8 cellular contexts compared by ENCODE assay signal in genomic region chr9:71604197-71605063, GRCh38.
DNase-seq lines count a peak whose midpoint lies in the region; ATAC-seq, FAIRE-seq and TF ChIP-seq lines count a peak whose summit lies in the region.

No MANE protein-coding gene starts in this region.

- ATAC-seq in activated T-helper 17 cell treated with anti-CD3 and anti-CD28 coated beads, Interleukin-2, amount 50 U/mL, for 72 hours (replicated peaks): peak; percentile 81
- ATAC-seq in pancreas: peak; percentile 71 to 99 (median 92)

- H3K4me3 Mint-ChIP-seq in activated T-helper 17 cell treated with anti-CD3 and anti-CD28 coated beads, Interleukin-2, amount 50 U/mL, for 72 hours: no peak overlapping the region
- no peak overlapping the region for H3K4me3 Mint-ChIP-seq in type B pancreatic cell

- H3K4me1 Mint-ChIP-seq in activated T-helper 17 cell treated with anti-CD3 and anti-CD28 coated beads, Interleukin-2, amount 50 U/mL, for 72 hours: no peaks in the 10 kb centered on the region
- no peaks in the 10 kb centered on the region for H3K4me1 Mint-ChIP-seq in type B pancreatic cell (ENCODE audit: unreplicated experiment)

- WGBS in pancreas, 2 donors: 58 to 60% methylated on average over 5 of the region's 5 CpGs

- no peak overlapping the region for H3K27ac ChIP-seq in pancreas

- no peaks in the 10 kb centered on the region for H3K27me3 ChIP-seq in pancreas

- H3K4me1 ChIP-seq in pancreas: no peaks in the 10 kb centered on the region

- H3K9me3 ChIP-seq in pancreas: no peaks in the 10 kb centered on the region

- DNase-seq in COLO668 (lab: John Stamatoyannopoulos, UW; ENCODE audit: unreplicated experiment) (peak; percentile 75), GM20000 (ENCODE audit: low spot score) (peak; percentile 52), HT1080 (ENCODE audit: low read depth) (peak; percentile 37), RCC 7860 (ENCODE audit: low spot score) (peak; percentile 37), foreskin melanocyte (peak; percentile 49), pancreas (peak; percentile 63 to 83 (median 74)), type B pancreatic cell (ENCODE audit: extremely low spot score, unreplicated experiment) (peak; percentile 71)

- FAIRE-seq in RCC 7860 (lab: Jason Lieb, UNC) (peak; percentile 72), pancreas (lab: Jason Lieb, UNC) (peak; percentile 69)

- H3K4me3 ChIP-seq in pancreas: no peak overlapping the region

- H3K27ac Mint-ChIP-seq in activated T-helper 17 cell treated with anti-CD3 and anti-CD28 coated beads, Interleukin-2, amount 50 U/mL, for 72 hours: no peak overlapping the region
- no peak overlapping the region for H3K27ac Mint-ChIP-seq in type B pancreatic cell

- H3K36me3 ChIP-seq in pancreas: no peaks in the 10 kb centered on the region

- H3K36me3 Mint-ChIP-seq in activated T-helper 17 cell treated with anti-CD3 and anti-CD28 coated beads, Interleukin-2, amount 50 U/mL, for 72 hours (ENCODE audit: low read depth): no peaks in the 10 kb centered on the region
- no peaks in the 10 kb centered on the region for H3K36me3 Mint-ChIP-seq in type B pancreatic cell

- no peaks in the 10 kb centered on the region for H3K9me3 Mint-ChIP-seq in activated T-helper 17 cell treated with anti-CD3 and anti-CD28 coated beads, Interleukin-2, amount 50 U/mL, for 72 hours
- H3K9me3 Mint-ChIP-seq in type B pancreatic cell: no peaks in the 10 kb centered on the region

- TF ChIP-seq CTCF in GM20000 (IDR thresholded peaks at IDR 0.05; ENCODE audit: extremely low read depth, missing control alignments) (peak; percentile 66), pancreas (IDR thresholded peaks at IDR 0.05) (peak; percentile 48 to 80 (median 73)), type B pancreatic cell (conservative IDR thresholded peaks at IDR 0.05) (peak; percentile 89)

- intact Hi-C loops in pancreas (cut with DNase I): loop anchor here in 1 of 3 donors (5.0 kb wide), 1 partner anchor 168 kb away; no protein-coding TSS in a partner anchor

- H3K27me3 Mint-ChIP-seq in activated T-helper 17 cell treated with anti-CD3 and anti-CD28 coated beads, Interleukin-2, amount 50 U/mL, for 72 hours: no peaks in the 10 kb centered on the region
- H3K27me3 Mint-ChIP-seq in type B pancreatic cell: no peaks in the 10 kb centered on the region
